9 cellular contexts compared by ENCODE assay signal in genomic region chr5:152527358-152528048, GRCh38.
DNase-seq lines count a peak whose midpoint lies in the region; ATAC-seq, FAIRE-seq and TF ChIP-seq lines count a peak whose summit lies in the region.
"Had no signal": no experiment of that assay in that cellular context is flagged by ENCODE, and none has a peak within 500 bp of the region (broad histone marks: within the 10 kb centered on the region; RNA-seq: fewer than 3 reads in every experiment).

No MANE protein-coding gene starts in this region.

- no peak for TF ChIP-seq POLR2A in GM12892 (IDR thresholded peaks at IDR 0.05; ENCODE audit: low read depth, low read length)
- no peak for TF ChIP-seq POLR2A in adrenal gland (IDR thresholded peaks at IDR 0.05)

- H3K4me3 ChIP-seq in adrenal gland: no peak overlapping the region

- H3K9me3 ChIP-seq in adrenal gland (replicated peaks in 1 of 3): peaks cover 0 to 4% (median 0%) of the 10 kb centered on the region in 3 donors

- no peak overlapping the region for H3K4me3 Mint-ChIP-seq in progenitor cell of endocrine pancreas (ENCODE audit: low read depth)

- no peaks in the 10 kb centered on the region for H3K4me1 ChIP-seq in adrenal gland (replicated peaks in 1 of 2)

- intact Hi-C loops in adrenal gland (cut with DNase I): no loop called here

- peaks cover 20% of the 10 kb centered on the region for H3K27me3 Mint-ChIP-seq in progenitor cell of endocrine pancreas

- no peaks in the 10 kb centered on the region for H3K9me3 Mint-ChIP-seq in progenitor cell of endocrine pancreas (ENCODE audit: low read depth)

- peaks cover 3% of the 10 kb centered on the region for H3K4me1 Mint-ChIP-seq in progenitor cell of endocrine pancreas (ENCODE audit: low read depth)

- peak; percentile 80 for FAIRE-seq in GM12892 (lab: Jason Lieb, UNC)

- TF ChIP-seq CTCF in adrenal gland (IDR thresholded peaks at IDR 0.05) (no peak), progenitor cell of endocrine pancreas (IDR thresholded peaks at IDR 0.05; ENCODE audit: unreplicated experiment) (no peak)

- WGBS in adrenal gland, 4 donors: 35 to 39% (median 36%) methylated on average over 3 of the region's 3 CpGs

- no peaks in the 10 kb centered on the region for H3K27me3 ChIP-seq in adrenal gland

- H3K27ac ChIP-seq in adrenal gland: peak overlapping the region in 3 of 5 donors; percentile 9 to 11 (median 11)

- no peaks in the 10 kb centered on the region for H3K36me3 ChIP-seq in adrenal gland (replicated peaks in 1 of 2)

- DNase-seq in GM12892 (ENCODE audit: insufficient read length) (no peak), adrenal gland (no peak), progenitor cell of endocrine pancreas (ENCODE audit: low spot score, unreplicated experiment) (no peak), DMS 273 (lab: John Stamatoyannopoulos, UW; ENCODE audit: unreplicated experiment) (no peak), EL (no peak)
- DNase-seq in effector CD8-positive, alpha-beta T cell (lab: John Stamatoyannopoulos, UW): no peak
- DNase-seq: NCI-H69 had no signal

- no peaks in the 10 kb centered on the region for H3K36me3 Mint-ChIP-seq in progenitor cell of endocrine pancreas (ENCODE audit: insufficient read depth)

- no peak overlapping the region for H3K27ac Mint-ChIP-seq in progenitor cell of endocrine pancreas

- ATAC-seq in GM19452 (IDR thresholded peaks at IDR 0.05; ENCODE audit: unreplicated experiment) (peak; percentile 71), HG03066 (IDR thresholded peaks at IDR 0.05; ENCODE audit: low read depth, unreplicated experiment) (peak; percentile 81)
